ENCODE assay signal across 24 cellular contexts in the genomic region with DNA sequence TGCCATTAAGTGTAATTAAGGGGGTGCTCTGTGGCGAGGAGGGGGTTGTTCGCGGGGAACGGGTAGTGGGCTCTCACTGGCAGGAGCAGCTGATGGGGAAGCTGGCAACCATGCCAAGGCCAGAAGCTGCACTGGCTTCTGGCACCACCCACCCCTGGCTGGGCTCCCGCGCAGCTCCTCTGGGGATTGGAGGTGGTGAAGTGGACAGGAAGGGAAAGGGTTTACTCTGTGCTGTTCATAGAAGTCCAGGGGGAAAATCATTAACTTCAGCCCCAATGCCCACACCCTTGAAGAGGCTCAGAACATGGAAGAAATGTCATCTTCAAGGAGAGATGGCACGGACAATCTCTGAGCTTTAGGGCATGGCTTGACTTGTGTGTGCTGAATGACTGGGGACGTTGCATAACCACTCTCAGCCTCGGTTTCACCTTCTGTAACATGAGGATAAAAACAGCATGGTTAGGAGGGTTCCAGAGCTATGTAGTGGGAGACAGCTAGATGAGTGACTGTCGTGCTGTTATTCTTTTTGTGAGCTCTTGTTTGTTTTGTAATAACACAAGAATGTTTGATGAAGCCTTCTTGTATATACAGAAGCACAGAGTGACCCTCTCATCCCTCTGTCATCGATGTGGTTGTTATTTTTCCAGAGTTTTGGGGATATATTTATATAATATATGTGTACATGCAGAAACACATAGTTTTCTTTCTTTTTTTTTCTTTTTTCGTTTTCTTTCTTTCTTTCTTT.
DNase-seq lines count a peak whose midpoint lies in the region; ATAC-seq lines count a peak whose summit lies in the region.
"Had no signal": no experiment of that assay in that cellular context is flagged by ENCODE, and none has a peak within 500 bp of the region (broad histone marks: within the 10 kb centered on the region; RNA-seq: fewer than 3 reads in every experiment).

No MANE protein-coding gene starts in this region.

- no peaks in the 10 kb centered on the region for H3K79me2 ChIP-seq in ACC112 (ENCODE audit: control insufficient read depth, insufficient read depth, low read length, unreplicated experiment)

- ATAC-seq in GM21367 (IDR thresholded peaks at IDR 0.05; ENCODE audit: unreplicated experiment): no peak
- ATAC-seq: activated T-cell treated with anti-CD3 and anti-CD28 coated beads, Interleukin-2, amount 50 U/mL, for 4 hours; gastrocnemius medialis; naive thymus-derived CD4-positive, alpha-beta T cell had no signal

- H3K4me3 ChIP-seq in ACC112 (ENCODE audit: low read depth, low read length): 0 out of 2 replicates have a peak overlapping the region, but pooled peaks have one; percentile 37
- H3K4me3 ChIP-seq: adrenal gland, gastrocnemius medialis, left ventricle myocardium inferior, thoracic aorta, uterus had no signal

- peak overlapping the region; percentile 37 for H3K27ac ChIP-seq in ACC112 (ENCODE audit: low read depth, low read length)
- peak overlapping the region; percentile 57 for H3K27ac ChIP-seq in epithelial cell of prostate
- H3K27ac ChIP-seq: adrenal gland, gastrocnemius medialis, left ventricle myocardium inferior, thoracic aorta, uterus had no signal

- no peaks in the 10 kb centered on the region for H3K36me3 ChIP-seq in ACC112 (ENCODE audit: insufficient read depth, low read length)
- H3K36me3 ChIP-seq: adrenal gland, gastrocnemius medialis, left ventricle myocardium inferior, thoracic aorta, uterus had no signal

- DNase-seq in EL (peak; percentile 11), NCI-H2029 (lab: John Stamatoyannopoulos, UW) (peak; percentile 11), epithelial cell of prostate (ENCODE audit: low read depth, low spot score) (no peak), 8988T (no peak), T-helper 2 cell (no peak)
- DNase-seq in stimulated activated naive CD4-positive, alpha-beta T cell (lab: John Stamatoyannopoulos, UW): no peak
- DNase-seq: activated CD4-positive, alpha-beta T cell treated with anti-CD3 and anti-CD28 coated beads for 48 hours; activated T-cell treated with anti-CD3 and anti-CD28 coated beads, Interleukin-2, amount 50 U/mL, for 4 hours; effector CD8-positive, alpha-beta T cell; gastrocnemius medialis; hippocampal formation; left ventricle myocardium inferior; naive thymus-derived CD4-positive, alpha-beta T cell; NCI-H2171 treated with DMSO at 0.1 percent for 48 hours; NCI-H524 treated with DMSO at 0.1 percent for 48 hours; RPMI8226; stimulated activated CD4-positive, alpha-beta T cell treated with anti-CD3 and anti-CD28 coated beads, Interleukin-12 subunit alpha, Interleukin-12 subunit beta, amount 100 ng/mL, for 4 hours; stimulated activated CD4-positive, alpha-beta T cell treated with anti-CD3 and anti-CD28 coated beads, Interleukin-4, amount 100 ng/mL, for 24 hours; stimulated activated naive CD4-positive, alpha-beta T cell treated with Interleukin-2 at 50 U/mL for 16 hours; uterus had no signal

- peaks cover 48% of the 10 kb centered on the region for H3K4me1 ChIP-seq in ACC112 (ENCODE audit: control insufficient read depth, insufficient read depth, low read length, unreplicated experiment)
- H3K4me1 ChIP-seq: adrenal gland, gastrocnemius medialis, left ventricle myocardium inferior, uterus had no signal

- H3K27me3 ChIP-seq in ACC112 (ENCODE audit: insufficient read depth, low read length): peaks cover 3% of the 10 kb centered on the region

- H2AFZ ChIP-seq in ACC112 (ENCODE audit: low read length, unreplicated experiment): no peak overlapping the region

Comparison
In these comparisons a context has a peak if more than half of its experiments do, and no peak if none do; other contexts are left out.
1. DNase-seq: peak in EL (single experiment) and NCI-H2029 (single experiment); none in epithelial cell of prostate (single experiment), 8988T (single experiment), T-helper 2 cell (0 of 5) and stimulated activated naive CD4-positive, alpha-beta T cell (0 of 6).